Comparison of ENCODE assay signal across 11 cellular contexts in genomic region chr11:30683176-30683575, GRCh38.
"Had no signal": no experiment of that assay in that cellular context is flagged by ENCODE, and none has a peak within 500 bp of the region (broad histone marks: within the 10 kb centered on the region; RNA-seq: fewer than 3 reads in every experiment).

No MANE protein-coding gene starts in this region.

- H3K9me3 ChIP-seq: colonic mucosa, sigmoid colon, tibial artery had no signal

- DNase-seq: activated CD4-positive, alpha-beta T cell treated with anti-CD3 and anti-CD28 coated beads, Interleukin-2, amount 50 U/mL, for 48 hours; activated naive CD8-positive, alpha-beta T cell treated with anti-CD3 and anti-CD28 coated beads for 36 hours; amygdala; central memory CD4-positive, alpha-beta T cell; colonic mucosa; erythroblast; naive B cell; sigmoid colon; stimulated activated CD8-positive, alpha-beta memory T cell treated with anti-CD3 and anti-CD28 coated beads, Interleukin-4, amount 100 ng/mL, for 48 hours; stimulated activated naive CD4-positive, alpha-beta T cell; tibial artery had no signal

- H3K27ac ChIP-seq: colonic mucosa, sigmoid colon, tibial artery had no signal

- H3K4me1 ChIP-seq: colonic mucosa, sigmoid colon, tibial artery had no signal

- H3K4me3 ChIP-seq: colonic mucosa, sigmoid colon, tibial artery had no signal

- H3K27me3 ChIP-seq: colonic mucosa, sigmoid colon, tibial artery had no signal

- H3K36me3 ChIP-seq: colonic mucosa, sigmoid colon, tibial artery had no signal
